In genomic region chr21:43919283-43919682, GRCh38 we compare ENCODE assay signal across 25 cellular contexts. TPM values are rescaled to one million over a fixed set of nuclear protein-coding genes. Genes with fewer than 3 reads are reported as not detected.
A peak's percentile ranks its signal among the peaks of the same experiment; 100 is the strongest.
DNase-seq lines count a peak whose midpoint lies in the region; ATAC-seq, FAIRE-seq and TF ChIP-seq lines count a peak whose summit lies in the region.
"Had no signal": no experiment of that assay in that cellular context is flagged by ENCODE, and none has a peak within 500 bp of the region (broad histone marks: within the 10 kb centered on the region; RNA-seq: fewer than 3 reads in every experiment).

No MANE protein-coding gene starts in this region.

- DNase-seq in T-helper 2 cell treated with Interferon-gamma antibody and Interleukin-4, amounts not matched to agents 5 μg/mL and 100 μg/mL, for 36 hours (ENCODE audit: low spot score), result no peak
- no peak for DNase-seq in T-helper 2 cell
- DNase-seq in stimulated activated naive CD8-positive, alpha-beta T cell treated with anti-CD3 and anti-CD28 coated beads, Interleukin-15, Interleukin-2, amounts not matched to agents 100 U/mL and 50 U/mL, for 24 hours, result no peak
- DNase-seq in bronchial epithelial cell (ENCODE audit: low read depth), result no peak
- DNase-seq in stimulated activated naive CD8-positive, alpha-beta T cell treated with anti-CD3 and anti-CD28 coated beads, Interleukin-15, amount 100 ng/mL, for 72 hours, result no peak
- no peak for DNase-seq in NCI-H524 (lab: John Stamatoyannopoulos, UW)
- DNase-seq: 8988T, COR-L47, DMS 273 treated with DMSO at 0.1 percent for 48 hours, DND-41, Kasumi-1, MG63, NCI-H1092, NCI-H1436 treated with DMSO at 0.1 percent for 48 hours, NCI-H2029, NCI-H345, NCI-H526, PC-3, RPMI8226 had no signal

- no peaks in the 10 kb centered on the region for H3K27me3 Mint-ChIP-seq in T-helper 2 cell treated with Interferon-gamma antibody and Interleukin-4, amounts not matched to agents 5 μg/mL and 100 μg/mL, for 36 hours (ENCODE audit: low read depth)
- H3K27me3 Mint-ChIP-seq in stimulated activated naive CD8-positive, alpha-beta T cell treated with anti-CD3 and anti-CD28 coated beads, Interleukin-15, Interleukin-2, amounts not matched to agents 100 ng/mL and 50 ng/mL, for 24 hours, result no peaks in the 10 kb centered on the region
- no peaks in the 10 kb centered on the region for H3K27me3 Mint-ChIP-seq in stimulated activated naive CD8-positive, alpha-beta T cell treated with anti-CD3 and anti-CD28 coated beads, Interleukin-15, amount 100 ng/mL, for 72 hours
- H3K27me3 Mint-ChIP-seq: IgD-negative memory B cell had no signal

- H3K4me3 ChIP-seq in bronchial epithelial cell (ENCODE audit: low read depth, low read length), result no peak overlapping the region
- H3K4me3 ChIP-seq: HAP-1, MG63 had no signal

- no peaks in the 10 kb centered on the region for H3K9me3 Mint-ChIP-seq in T-helper 2 cell treated with Interferon-gamma antibody and Interleukin-4, amounts not matched to agents 5 μg/mL and 100 μg/mL, for 36 hours
- no peaks in the 10 kb centered on the region for H3K9me3 Mint-ChIP-seq in stimulated activated naive CD8-positive, alpha-beta T cell treated with anti-CD3 and anti-CD28 coated beads, Interleukin-15, Interleukin-2, amounts not matched to agents 100 ng/mL and 50 ng/mL, for 24 hours
- peaks cover 0 to 5% of the 10 kb centered on the region in 2 donors for H3K9me3 Mint-ChIP-seq in stimulated activated naive CD8-positive, alpha-beta T cell treated with anti-CD3 and anti-CD28 coated beads, Interleukin-15, amount 100 ng/mL, for 72 hours
- H3K9me3 Mint-ChIP-seq: CD14-positive monocyte, IgD-negative memory B cell had no signal

- TF ChIP-seq CTCF in bronchial epithelial cell (IDR thresholded peaks at IDR 0.05; ENCODE audit: insufficient read depth, low read length, severe bottlenecking), result no peak

- no peak for ATAC-seq in stimulated activated naive CD8-positive, alpha-beta T cell treated with anti-CD3 and anti-CD28 coated beads, Interleukin-15, Interleukin-2, amounts not matched to agents 100 U/mL and 50 U/mL, for 24 hours
- ATAC-seq in stimulated activated naive CD8-positive, alpha-beta T cell treated with anti-CD3 and anti-CD28 coated beads, Interleukin-15, amount 100 ng/mL, for 72 hours, result no peak
- ATAC-seq in GM18502 (IDR thresholded peaks at IDR 0.05; ENCODE audit: poor library complexity, unreplicated experiment), result no peak
- ATAC-seq: PC-3 had no signal

- peaks cover 18% of the 10 kb centered on the region for H3K36me3 Mint-ChIP-seq in T-helper 2 cell treated with Interferon-gamma antibody and Interleukin-4, amounts not matched to agents 5 μg/mL and 100 μg/mL, for 36 hours (ENCODE audit: low read depth)
- H3K36me3 Mint-ChIP-seq in stimulated activated naive CD8-positive, alpha-beta T cell treated with anti-CD3 and anti-CD28 coated beads, Interleukin-15, Interleukin-2, amounts not matched to agents 100 ng/mL and 50 ng/mL, for 24 hours (ENCODE audit: low read depth), result peaks cover 25% of the 10 kb centered on the region

- FAIRE-seq in bronchial epithelial cell (lab: Jason Lieb, UNC), result peak; percentile 28
- FAIRE-seq: HTR-8/SVneo had no signal

- peaks cover 54% of the 10 kb centered on the region for H3K4me1 Mint-ChIP-seq in T-helper 2 cell treated with Interferon-gamma antibody and Interleukin-4, amounts not matched to agents 5 μg/mL and 100 μg/mL, for 36 hours (ENCODE audit: low read depth)
- H3K4me1 Mint-ChIP-seq in stimulated activated naive CD8-positive, alpha-beta T cell treated with anti-CD3 and anti-CD28 coated beads, Interleukin-15, Interleukin-2, amounts not matched to agents 100 ng/mL and 50 ng/mL, for 24 hours (ENCODE audit: low read depth), result peaks cover 77% of the 10 kb centered on the region
- H3K4me1 Mint-ChIP-seq in stimulated activated naive CD8-positive, alpha-beta T cell treated with anti-CD3 and anti-CD28 coated beads, Interleukin-15, amount 100 ng/mL, for 72 hours, result peaks cover 83% of the 10 kb centered on the region

- H3K27me3 ChIP-seq in bronchial epithelial cell (ENCODE audit: control insufficient read depth, insufficient read depth, low read length), result no peaks in the 10 kb centered on the region
- H3K27me3 ChIP-seq: MG63 had no signal

- no peaks in the 10 kb centered on the region for H3K36me3 ChIP-seq in bronchial epithelial cell (ENCODE audit: control insufficient read depth, insufficient read depth, low read length)
- H3K36me3 ChIP-seq: HAP-1 had no signal

- peak overlapping the region; percentile 13 for H3K4me3 Mint-ChIP-seq in T-helper 2 cell treated with Interferon-gamma antibody and Interleukin-4, amounts not matched to agents 5 μg/mL and 100 μg/mL, for 36 hours
- peak overlapping the region; percentile 34 for H3K4me3 Mint-ChIP-seq in stimulated activated naive CD8-positive, alpha-beta T cell treated with anti-CD3 and anti-CD28 coated beads, Interleukin-15, Interleukin-2, amounts not matched to agents 100 ng/mL and 50 ng/mL, for 24 hours
- peak overlapping the region; percentile 17 to 46 for H3K4me3 Mint-ChIP-seq in stimulated activated naive CD8-positive, alpha-beta T cell treated with anti-CD3 and anti-CD28 coated beads, Interleukin-15, amount 100 ng/mL, for 72 hours
- H3K4me3 Mint-ChIP-seq: CD14-positive monocyte had no signal

- H3K27ac Mint-ChIP-seq in T-helper 2 cell treated with Interferon-gamma antibody and Interleukin-4, amounts not matched to agents 5 μg/mL and 100 μg/mL, for 36 hours, result no peak overlapping the region
- no peak overlapping the region for H3K27ac Mint-ChIP-seq in stimulated activated naive CD8-positive, alpha-beta T cell treated with anti-CD3 and anti-CD28 coated beads, Interleukin-15, Interleukin-2, amounts not matched to agents 100 ng/mL and 50 ng/mL, for 24 hours
- H3K27ac Mint-ChIP-seq in stimulated activated naive CD8-positive, alpha-beta T cell treated with anti-CD3 and anti-CD28 coated beads, Interleukin-15, amount 100 ng/mL, for 72 hours, result peak overlapping the region in 1 of 2 donors; percentile 60
- H3K27ac Mint-ChIP-seq: CD14-positive monocyte, IgD-negative memory B cell had no signal

RNA-seq across cellular contexts. Expression of gene AGPAT3, which starts 54.3 kb away (rescaled TPM):
- total RNA-seq in bronchial epithelial cell, result 40.5 and 47.5 TPM in 2 replicates
